Comparison of ENCODE assay signal across 1 cellular context in genomic region chr1:1890506-1891348, GRCh38.
TF ChIP-seq lines count a peak whose summit lies in the region.

TSS of gene GNB1 (minus strand) at chr1:1891087. CDS start at chr1:1825453, 65,634 bp downstream.

TF ChIP-seq in WTC11, 78 proteins besides CTCF, POLR2A, EP300 and RAD21 (continued from another document):
- TF ChIP-seq USF1 (CRISPR knock-in tag; IDR thresholded peaks at IDR 0.05): no peak
- no peak for TF ChIP-seq ZNF512 (CRISPR knock-in tag; IDR thresholded peaks at IDR 0.05; ENCODE audit: borderline replicate concordance)
- TF ChIP-seq ZNF671 (CRISPR knock-in tag; IDR thresholded peaks at IDR 0.05): 0 out of 2 replicates have a peak, but pooled peaks have one; percentile 58
- TF ChIP-seq ATF2 (CRISPR knock-in tag; IDR thresholded peaks at IDR 0.05; ENCODE audit: borderline replicate concordance, low read depth): no peak
- no peak for TF ChIP-seq ERG (CRISPR knock-in tag; IDR thresholded peaks at IDR 0.05)
